In genomic region chr1:207058878-207059867, GRCh38 we compare ENCODE assay signal across 13 cellular contexts. TPM values are rescaled to one million over a fixed set of nuclear protein-coding genes. Genes with fewer than 3 reads are reported as not detected.
DNase-seq lines count a peak whose midpoint lies in the region; ATAC-seq, FAIRE-seq and TF ChIP-seq lines count a peak whose summit lies in the region.
"Had no signal": no experiment of that assay in that cellular context is flagged by ENCODE, and none has a peak within 500 bp of the region (broad histone marks: within the 10 kb centered on the region; RNA-seq: fewer than 3 reads in every experiment).

No MANE protein-coding gene starts in this region.

- H3K36me3 ChIP-seq in left ventricle myocardium inferior (peaks cover 45% of the 10 kb centered on the region), upper lobe of left lung (peaks cover 0 to 34% (median 12%) of the 10 kb centered on the region in 4 donors)

- H3K4me1 ChIP-seq in left ventricle myocardium inferior (peaks cover 59% of the 10 kb centered on the region), upper lobe of left lung (peaks cover 0 to 33% (median 18%) of the 10 kb centered on the region in 4 donors)

- no peak for DNase-seq in left ventricle myocardium inferior
- no peak for DNase-seq in cardiac septum (ENCODE audit: low spot score)
- DNase-seq in NCI-H345 treated with DMSO at 0.1 percent for 48 hours (lab: John Stamatoyannopoulos, UW; ENCODE audit: unreplicated experiment): peak; percentile 73
- no peak for DNase-seq in upper lobe of left lung
- no peak for DNase-seq in head of caudate nucleus
- DNase-seq: effector memory CD8-positive, alpha-beta T cell; natural killer cell; NCI-H446 treated with DMSO at 0.1 percent for 48 hours; stimulated activated CD4-positive, alpha-beta T cell treated with anti-CD3 and anti-CD28 coated beads, Interleukin-2, amount 100 ng/mL, for 24 hours had no signal

- FAIRE-seq in islet of Langerhans (lab: Jason Lieb, UNC): peak; percentile 70

- 54 to 66% methylated on average over 6 of the region's 6 CpGs for WGBS in upper lobe of left lung, 2 donors

- H3K27ac ChIP-seq in left ventricle myocardium inferior (replicated peaks): peak overlapping the region; percentile 97
- peak overlapping the region; percentile 30 to 81 (median 74) for H3K27ac ChIP-seq in upper lobe of left lung

- TF ChIP-seq CTCF in left ventricle myocardium inferior (IDR thresholded peaks at IDR 0.05; ENCODE audit: borderline replicate concordance) (no peak), upper lobe of left lung (IDR thresholded peaks at IDR 0.05) (peak in 1 of 6 experiments; percentile 11)

- peak in 1 of 4 donors; percentile 60 for TF ChIP-seq EP300 in upper lobe of left lung (IDR thresholded peaks at IDR 0.05)

- H3K9me3 ChIP-seq in left ventricle myocardium inferior (replicated peaks): no peaks in the 10 kb centered on the region
- no peaks in the 10 kb centered on the region for H3K9me3 ChIP-seq in upper lobe of left lung

- H3K27me3 ChIP-seq in left ventricle myocardium inferior (ENCODE audit: low read depth) (no peaks in the 10 kb centered on the region), upper lobe of left lung (no peaks in the 10 kb centered on the region)

- ATAC-seq in upper lobe of left lung (ENCODE audit: low FRiP score in 2 of 2) (no peak), GM19455 (IDR thresholded peaks at IDR 0.05; ENCODE audit: unreplicated experiment) (no peak), GM21717 (IDR thresholded peaks at IDR 0.05; ENCODE audit: unreplicated experiment) (no peak)
- ATAC-seq: effector memory CD8-positive, alpha-beta T cell; natural killer cell had no signal

- intact Hi-C loops in left ventricle myocardium inferior (cut with micrococcal nuclease): no loop called here
- intact Hi-C loops in cardiac septum (cut with DNase I): loop anchor here (10.0 kb wide), 2 partner anchors 384 to 554 kb away; partner anchors contain the start of gene RASSF5
- intact Hi-C loops in head of caudate nucleus (cut with DNase I): no loop called here

- peak in 1 of 4 donors; percentile 17 for TF ChIP-seq POLR2A in upper lobe of left lung (IDR thresholded peaks at IDR 0.05)

- peak overlapping the region; percentile 44 for H3K4me3 ChIP-seq in left ventricle myocardium inferior
- H3K4me3 ChIP-seq in upper lobe of left lung: no peak overlapping the region

RNA-seq across cellular contexts. Expression of gene PFKFB2, which starts 6.1 kb away (rescaled TPM):
- 107 TPM for total RNA-seq in left ventricle myocardium inferior
- total RNA-seq in cardiac septum: 49.9 TPM
- total RNA-seq in upper lobe of left lung: 10 to 100 TPM; 25.3 to 95.5 (median 58.0) TPM

RNA-seq across cellular contexts. Expression of gene YOD1, which starts 8.2 kb away (rescaled TPM):
- 4.2 TPM for total RNA-seq in left ventricle myocardium inferior
- 7.2 TPM for total RNA-seq in cardiac septum
- total RNA-seq in upper lobe of left lung: 10 to 100 TPM in 3 of 6 donors, 1 to 10 TPM in 3; 6.0 to 24.4 (median 9.4) TPM

RNA-seq across cellular contexts. Expression of gene C1orf116, which starts 26.6 kb away (rescaled TPM):
- total RNA-seq in left ventricle myocardium inferior (0.74 TPM), cardiac septum (0.70 TPM), upper lobe of left lung (100 to 1,000 TPM in 5 of 6 donors, 10 to 100 TPM in 1; 92.5 to 222 (median 193) TPM)
- total RNA-seq: activated CD8-positive, alpha-beta memory T cell treated with anti-CD3 and anti-CD28 coated beads for 36 hours had no signal

RNA-seq across cellular contexts. Expression of gene C4BPB, which starts 29.5 kb away (rescaled TPM):
- total RNA-seq in left ventricle myocardium inferior: 0.30 TPM
- 0.24 TPM for total RNA-seq in cardiac septum
- 10 to 100 TPM in 2 of 6 donors, 1 to 10 TPM in 4; 1.1 to 40.9 (median 9.2) TPM for total RNA-seq in upper lobe of left lung
- total RNA-seq: natural killer cell had no signal

RNA-seq across cellular contexts. Expression of gene C4BPA, which starts 44.9 kb away (rescaled TPM):
- total RNA-seq in left ventricle myocardium inferior (not detected), cardiac septum (not detected), upper lobe of left lung (100 to 1,000 TPM in 3 of 6 donors, 10 to 100 TPM in 3; 39.0 to 618 (median 118) TPM)
- total RNA-seq: activated CD8-positive, alpha-beta memory T cell treated with anti-CD3 and anti-CD28 coated beads for 36 hours; natural killer cell had no signal

Comparison
In these comparisons a context has a peak if more than half of its experiments do, and no peak if none do; other contexts are left out.
1. RNA of gene C1orf116, which starts 26.6 kb away (total RNA-seq): 92.5 to 222 TPM in upper lobe of left lung; 0.74 TPM in left ventricle myocardium inferior (single experiment) and 0.70 TPM in cardiac septum (single experiment); every median in the first group is over 10 times any median in the second.